Comparison of ENCODE assay signal across 10 cellular contexts in genomic region chr3:4410174-4410573, GRCh38. TPM values are rescaled to one million over a fixed set of nuclear protein-coding genes. Genes with fewer than 3 reads are reported as not detected.
DNase-seq lines count a peak whose midpoint lies in the region; ATAC-seq and TF ChIP-seq lines count a peak whose summit lies in the region.
"Had no signal": no experiment of that assay in that cellular context is flagged by ENCODE, and none has a peak within 500 bp of the region (broad histone marks: within the 10 kb centered on the region; RNA-seq: fewer than 3 reads in every experiment).

No MANE protein-coding gene starts in this region.

- intact Hi-C loops in MCF 10A (cut with micrococcal nuclease) = no loop called here

- POLR2A ChIA-PET in MCF 10A (lab: Yijun Ruan, JAX) = interaction anchor here (1.0 kb wide), 1 partner anchor 83 kb away, joined by 3 read pairs; the partner anchor contains the start of gene ITPR1

- H3K27ac Mint-ChIP-seq in activated naive CD8-positive, alpha-beta T cell treated with anti-CD3 and anti-CD28 coated beads for 36 hours = peak overlapping the region; percentile 82
- peak overlapping the region in 1 of 2 donors; percentile 62 for H3K27ac Mint-ChIP-seq in stimulated activated naive CD8-positive, alpha-beta T cell treated with anti-CD3 and anti-CD28 coated beads, Interleukin-15, amount 100 ng/mL, for 72 hours
- no peak overlapping the region for H3K27ac Mint-ChIP-seq in MCF 10A (ENCODE audit: low read depth, unreplicated experiment)

- H3K4me1 Mint-ChIP-seq in activated T-cell treated with anti-CD3 and anti-CD28 coated beads, Interleukin-2, amount 50 U/mL, for 4 hours (ENCODE audit: low read depth) = peaks cover 30% of the 10 kb centered on the region
- H3K4me1 Mint-ChIP-seq in activated naive CD8-positive, alpha-beta T cell treated with anti-CD3 and anti-CD28 coated beads for 36 hours = peaks cover 34% of the 10 kb centered on the region
- peaks cover 42% of the 10 kb centered on the region for H3K4me1 Mint-ChIP-seq in stimulated activated naive CD8-positive, alpha-beta T cell treated with anti-CD3 and anti-CD28 coated beads, Interleukin-15, amount 100 ng/mL, for 72 hours
- peaks cover 11% of the 10 kb centered on the region for H3K4me1 Mint-ChIP-seq in MCF 10A (ENCODE audit: insufficient read depth, unreplicated experiment)

- peak; percentile 59 to 63 for ATAC-seq in activated T-cell treated with anti-CD3 and anti-CD28 coated beads, Interleukin-2, amount 50 U/mL, for 4 hours
- peak; percentile 42 for ATAC-seq in HG03378 (IDR thresholded peaks at IDR 0.05; ENCODE audit: unreplicated experiment)
- peak; percentile 53 for ATAC-seq in stimulated activated naive CD8-positive, alpha-beta T cell treated with anti-CD3 and anti-CD28 coated beads, Interleukin-15, amount 100 ng/mL, for 72 hours
- no peak for ATAC-seq in HG02852 (IDR thresholded peaks at IDR 0.05; ENCODE audit: unreplicated experiment)
- no peak for ATAC-seq in GM21381 (IDR thresholded peaks at IDR 0.05; ENCODE audit: unreplicated experiment)
- ATAC-seq: heart left ventricle had no signal

- BruUV-seq in MCF 10A (replicated peaks; lab: Mats Ljungman, UMichigan) = no TSS peak

- CTCF ChIA-PET in MCF 10A (lab: Yijun Ruan, JAX) = no interaction called here

- H3K27me3 Mint-ChIP-seq in activated T-cell treated with anti-CD3 and anti-CD28 coated beads, Interleukin-2, amount 50 U/mL, for 4 hours (ENCODE audit: low read depth) = no peaks in the 10 kb centered on the region
- H3K27me3 Mint-ChIP-seq in activated naive CD8-positive, alpha-beta T cell treated with anti-CD3 and anti-CD28 coated beads for 36 hours = no peaks in the 10 kb centered on the region
- H3K27me3 Mint-ChIP-seq in stimulated activated naive CD8-positive, alpha-beta T cell treated with anti-CD3 and anti-CD28 coated beads, Interleukin-15, amount 100 ng/mL, for 72 hours = no peaks in the 10 kb centered on the region
- H3K27me3 Mint-ChIP-seq in MCF 10A (ENCODE audit: insufficient read depth, unreplicated experiment) = no peaks in the 10 kb centered on the region

- no peaks in the 10 kb centered on the region for H3K9me3 Mint-ChIP-seq in activated T-cell treated with anti-CD3 and anti-CD28 coated beads, Interleukin-2, amount 50 U/mL, for 4 hours
- H3K9me3 Mint-ChIP-seq in activated naive CD8-positive, alpha-beta T cell treated with anti-CD3 and anti-CD28 coated beads for 36 hours = no peaks in the 10 kb centered on the region
- H3K9me3 Mint-ChIP-seq in stimulated activated naive CD8-positive, alpha-beta T cell treated with anti-CD3 and anti-CD28 coated beads, Interleukin-15, amount 100 ng/mL, for 72 hours = no peaks in the 10 kb centered on the region
- no peaks in the 10 kb centered on the region for H3K9me3 Mint-ChIP-seq in MCF 10A (ENCODE audit: unreplicated experiment)

- H3K4me3 Mint-ChIP-seq in activated T-cell treated with anti-CD3 and anti-CD28 coated beads, Interleukin-2, amount 50 U/mL, for 4 hours = no peak overlapping the region
- H3K4me3 Mint-ChIP-seq in activated naive CD8-positive, alpha-beta T cell treated with anti-CD3 and anti-CD28 coated beads for 36 hours = peak overlapping the region; percentile 44
- peak overlapping the region; percentile 45 to 68 for H3K4me3 Mint-ChIP-seq in stimulated activated naive CD8-positive, alpha-beta T cell treated with anti-CD3 and anti-CD28 coated beads, Interleukin-15, amount 100 ng/mL, for 72 hours
- no peak overlapping the region for H3K4me3 Mint-ChIP-seq in MCF 10A (ENCODE audit: unreplicated experiment)

- TF ChIP-seq CTCF in MCF 10A (IDR thresholded peaks at IDR 0.05; ENCODE audit: unreplicated experiment) = no peak

- no peak for DNase-seq in activated T-cell treated with anti-CD3 and anti-CD28 coated beads, Interleukin-2, amount 50 U/mL, for 4 hours
- no peak for DNase-seq in activated T-cell treated with anti-CD3 and anti-CD28 coated beads, Interleukin-2, amount 50 U/mL, for 1 hour
- no peak for DNase-seq in activated naive CD8-positive, alpha-beta T cell treated with anti-CD3 and anti-CD28 coated beads for 36 hours
- no peak for DNase-seq in stimulated activated naive CD8-positive, alpha-beta T cell treated with anti-CD3 and anti-CD28 coated beads, Interleukin-15, amount 100 ng/mL, for 72 hours
- no peak for DNase-seq in MCF 10A (ENCODE audit: unreplicated experiment)
- DNase-seq: heart left ventricle, NCI-H2171 had no signal

- peaks cover 36% of the 10 kb centered on the region for H3K36me3 Mint-ChIP-seq in activated T-cell treated with anti-CD3 and anti-CD28 coated beads, Interleukin-2, amount 50 U/mL, for 4 hours (ENCODE audit: insufficient read depth)
- H3K36me3 Mint-ChIP-seq in activated naive CD8-positive, alpha-beta T cell treated with anti-CD3 and anti-CD28 coated beads for 36 hours = peaks cover 35% of the 10 kb centered on the region
- H3K36me3 Mint-ChIP-seq in MCF 10A (ENCODE audit: insufficient read depth, unreplicated experiment) = peaks cover 25% of the 10 kb centered on the region

RNA-seq across cellular contexts. Expression of gene SUMF1, which starts 56.9 kb away (rescaled TPM):
- total RNA-seq in activated T-cell treated with anti-CD3 and anti-CD28 coated beads, Interleukin-2, amount 50 U/mL, for 4 hours = 10 to 100 TPM in 1 of 3 donors, 1 to 10 TPM in 2; 7.5 to 10.4 (median 9.4) TPM
- total RNA-seq in activated naive CD8-positive, alpha-beta T cell treated with anti-CD3 and anti-CD28 coated beads for 36 hours = 1 to 10 TPM; 6.3 to 7.1 TPM
- 11.8 and 18.9 TPM in 2 replicates for total RNA-seq in MCF 10A (2022)

Comparison
In these comparisons a context has a peak if more than half of its experiments do, and no peak if none do; other contexts are left out.
1. ATAC-seq: peak in activated T-cell treated with anti-CD3 and anti-CD28 coated beads, Interleukin-2, amount 50 U/mL, for 4 hours (2 of 2), HG03378 (single experiment) and stimulated activated naive CD8-positive, alpha-beta T cell treated with anti-CD3 and anti-CD28 coated beads, Interleukin-15, amount 100 ng/mL, for 72 hours (single experiment); none in HG02852 (single experiment) and GM21381 (single experiment).
2. H3K4me3 Mint-ChIP-seq: peak in activated naive CD8-positive, alpha-beta T cell treated with anti-CD3 and anti-CD28 coated beads for 36 hours (single experiment) and stimulated activated naive CD8-positive, alpha-beta T cell treated with anti-CD3 and anti-CD28 coated beads, Interleukin-15, amount 100 ng/mL, for 72 hours (2 of 2); none in activated T-cell treated with anti-CD3 and anti-CD28 coated beads, Interleukin-2, amount 50 U/mL, for 4 hours (single experiment) and MCF 10A (single experiment).